ENCODE assay signal across 29 cellular contexts in the genomic region with DNA sequence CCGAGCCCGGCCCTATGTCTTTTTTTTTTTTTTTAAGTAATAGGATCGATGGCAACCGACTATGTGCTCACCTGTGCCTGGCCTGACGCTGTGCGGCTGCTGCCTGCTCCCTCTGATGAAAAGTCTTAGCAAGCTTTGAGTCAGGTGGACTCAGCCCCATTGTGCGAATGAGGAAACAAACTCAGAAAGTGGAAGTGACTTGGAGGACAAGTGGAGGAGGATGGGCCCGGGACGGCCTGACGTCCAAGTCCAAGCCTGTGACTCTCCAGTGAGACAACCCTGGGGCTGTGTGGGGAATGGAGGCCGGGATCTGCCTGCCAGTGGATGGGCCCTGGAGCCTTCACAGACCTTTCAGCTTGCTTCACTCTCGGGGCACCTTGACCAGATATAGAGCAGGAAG. TPM values are rescaled to one million over a fixed set of nuclear protein-coding genes. Genes with fewer than 3 reads are reported as not detected.
DNase-seq lines count a peak whose midpoint lies in the region; ATAC-seq and TF ChIP-seq lines count a peak whose summit lies in the region.
"Had no signal": no experiment of that assay in that cellular context is flagged by ENCODE, and none has a peak within 500 bp of the region (broad histone marks: within the 10 kb centered on the region; RNA-seq: fewer than 3 reads in every experiment).

No MANE protein-coding gene starts in this region.

- H3K9me3 Mint-ChIP-seq in WTC11, result peaks cover 27% of the 10 kb centered on the region

- H3K79me2 ChIP-seq in osteoblast (ENCODE audit: insufficient read depth, low read length), result no peaks in the 10 kb centered on the region

- no peaks in the 10 kb centered on the region for H3K4me1 Mint-ChIP-seq in WTC11
- H3K4me1 Mint-ChIP-seq: activated CD4-positive, alpha-beta T cell treated with anti-CD3 and anti-CD28 coated beads, Interleukin-2, amount 10 ng/mL, durations not matched to agents 7 days and 5 days; activated CD8-positive, alpha-beta memory T cell treated with anti-CD3 and anti-CD28 coated beads, Interleukin-2, amount 10 ng/mL, durations not matched to agents 7 days and 5 days had no signal

- CTCF ChIA-PET in WTC11 (lab: Charles Lee) (no interaction called here), RWPE1 (lab: Yijun Ruan, JAX) (interaction anchor here (0.6 to 0.7 kb wide), 2 partner anchors 39 to 188 kb away, joined by 3 to 6 read pairs; no protein-coding TSS in a partner anchor)

- no peak overlapping the region for H3K27ac Mint-ChIP-seq in WTC11
- H3K27ac Mint-ChIP-seq: activated CD4-positive, alpha-beta T cell treated with anti-CD3 and anti-CD28 coated beads, Interleukin-2, amount 10 ng/mL, durations not matched to agents 7 days and 5 days; activated CD8-positive, alpha-beta memory T cell treated with anti-CD3 and anti-CD28 coated beads, Interleukin-2, amount 10 ng/mL, durations not matched to agents 7 days and 5 days had no signal

- H3K27ac ChIP-seq in osteoblast (ENCODE audit: low read depth, low read length), result no peak overlapping the region
- no peak overlapping the region for H3K27ac ChIP-seq in RWPE1
- H3K27ac ChIP-seq: left lung, stomach, thyroid gland had no signal

- no peak for ATAC-seq in WTC11
- ATAC-seq: activated CD8-positive, alpha-beta memory T cell treated with anti-CD3 and anti-CD28 coated beads, Interleukin-2, amount 10 ng/mL, durations not matched to agents 7 days and 5 days; left lung had no signal

- no peak overlapping the region for H3K4me2 ChIP-seq in osteoblast (ENCODE audit: insufficient read depth, low read length)

- no peak overlapping the region for H3K4me3 Mint-ChIP-seq in WTC11
- H3K4me3 Mint-ChIP-seq: activated CD4-positive, alpha-beta T cell treated with anti-CD3 and anti-CD28 coated beads, Interleukin-2, amount 10 ng/mL, durations not matched to agents 7 days and 5 days; activated CD8-positive, alpha-beta memory T cell treated with anti-CD3 and anti-CD28 coated beads, Interleukin-2, amount 10 ng/mL, durations not matched to agents 7 days and 5 days; brain had no signal

- H2AFZ ChIP-seq in osteoblast (ENCODE audit: low read length), result no peak overlapping the region

- POLR2A ChIA-PET in WTC11 (lab: Charles Lee) (no interaction called here), RWPE1 (lab: Yijun Ruan, JAX; ENCODE audit: low non-redundant PET) (no interaction called here)

- DNase-seq in CD1c-positive myeloid dendritic cell (ENCODE audit: extremely low spot score), result peak; percentile 35
- DNase-seq in NOMO-1 treated with DMSO at 0.1 percent for 48 hours (lab: John Stamatoyannopoulos, UW; ENCODE audit: unreplicated experiment), result peak; percentile 75
- DNase-seq in WTC11 (ENCODE audit: low spot score), result peak; percentile 2
- DNase-seq in osteoblast (ENCODE audit: insufficient read length, low spot score, missing footprints), result peak; percentile 69
- DNase-seq in GF-D8 (lab: John Stamatoyannopoulos, UW), result no peak
- no peak for DNase-seq in RWPE1 (ENCODE audit: low spot score)
- DNase-seq in HT-29 (ENCODE audit: low spot score), result no peak
- DNase-seq in BE2C, result no peak
- DNase-seq: activated CD4-positive, alpha-beta T cell treated with anti-CD3 and anti-CD28 coated beads, Interleukin-2, amount 10 ng/mL, durations not matched to agents 7 days and 5 days; activated CD8-positive, alpha-beta memory T cell treated with anti-CD3 and anti-CD28 coated beads, Interleukin-2, amount 10 ng/mL, durations not matched to agents 7 days and 5 days; activated naive CD4-positive, alpha-beta T cell treated with Interleukin-2 at 50 U/mL for 16 hours; COR-L47; DMS53; HCEC 1CT; hippocampal formation; MG63; NCI-H1694 treated with DMSO at 0.1 percent for 48 hours; NCI-H2171 treated with DMSO at 0.1 percent for 48 hours; NCI-H524 treated with DMSO at 0.1 percent for 48 hours; NK-92 treated with Interleukin-12 subunit alpha and Interleukin-12 subunit beta, amount 100 ng/mL, for 24 hours; occipital lobe; RPMI8226; small intestine; stimulated activated CD4-positive, alpha-beta T cell treated with anti-CD3 and anti-CD28 coated beads, Interleukin-2, amount 100 ng/mL, for 24 hours; stomach; T-helper 2 cell; thyroid gland had no signal

- H3K4me1 ChIP-seq in osteoblast (ENCODE audit: insufficient read depth, low read length), result no peaks in the 10 kb centered on the region
- H3K4me1 ChIP-seq in BE2C, result no peaks in the 10 kb centered on the region
- H3K4me1 ChIP-seq: left lung, thyroid gland had no signal

- peaks cover 7% of the 10 kb centered on the region; the same call in 1 of the 2 replicates for H3K27me3 Mint-ChIP-seq in WTC11 (ENCODE audit: low read depth)
- H3K27me3 Mint-ChIP-seq: activated CD4-positive, alpha-beta T cell treated with anti-CD3 and anti-CD28 coated beads, Interleukin-2, amount 10 ng/mL, durations not matched to agents 7 days and 5 days; activated CD8-positive, alpha-beta memory T cell treated with anti-CD3 and anti-CD28 coated beads, Interleukin-2, amount 10 ng/mL, durations not matched to agents 7 days and 5 days; brain had no signal

- H4K20me1 ChIP-seq in osteoblast (ENCODE audit: insufficient read depth, low read length), result no peaks in the 10 kb centered on the region

- peaks cover 15% of the 10 kb centered on the region for H3K36me3 Mint-ChIP-seq in WTC11
- H3K36me3 Mint-ChIP-seq: activated CD8-positive, alpha-beta memory T cell treated with anti-CD3 and anti-CD28 coated beads, Interleukin-2, amount 10 ng/mL, durations not matched to agents 7 days and 5 days had no signal

- TF ChIP-seq CTCF in WTC11 (IDR thresholded peaks at IDR 0.05), result no peak
- no peak for TF ChIP-seq CTCF in osteoblast (IDR thresholded peaks at IDR 0.05; ENCODE audit: extremely low read depth, low read depth, low read length)
- no peak for TF ChIP-seq CTCF in RWPE1 (conservative IDR thresholded peaks at IDR 0.05; ENCODE audit: low read depth)
- no peak for TF ChIP-seq CTCF in BE2C (IDR thresholded peaks at IDR 0.05; ENCODE audit: low read depth, low read length)

- H3K36me3 ChIP-seq in osteoblast (ENCODE audit: insufficient read depth, low read length), result no peaks in the 10 kb centered on the region
- H3K36me3 ChIP-seq in BE2C, result no peaks in the 10 kb centered on the region
- H3K36me3 ChIP-seq: MG63, thyroid gland had no signal

- H3K4me3 ChIP-seq in osteoblast (ENCODE audit: insufficient read depth, low read length) (no peak overlapping the region), BE2C (ENCODE audit: low read depth, low read length) (no peak overlapping the region)
- H3K4me3 ChIP-seq: left lung, MG63, stomach, thyroid gland had no signal

- no peaks in the 10 kb centered on the region for H3K9me3 ChIP-seq in osteoblast (ENCODE audit: low read depth, low read length)
- no peaks in the 10 kb centered on the region; the same call in 1 of the 2 replicates for H3K9me3 ChIP-seq in BE2C
- H3K9me3 ChIP-seq: left lung, MG63, thyroid gland had no signal

- H3K27me3 ChIP-seq in osteoblast (ENCODE audit: insufficient read depth, low read length) (no peaks in the 10 kb centered on the region), BE2C (peaks cover 7% of the 10 kb centered on the region)
- H3K27me3 ChIP-seq: left lung, MG63, stomach, thyroid gland had no signal

TF ChIP-seq in WTC11, 78 proteins besides CTCF, POLR2A, EP300 and RAD21 (continues in another document):
- TF ChIP-seq SMAD3 (CRISPR knock-in tag; IDR thresholded peaks at IDR 0.05; ENCODE audit: borderline replicate concordance) (no peak), MYBL2 (CRISPR knock-in tag; IDR thresholded peaks at IDR 0.05) (no peak), GRHL2 (CRISPR knock-in tag; IDR thresholded peaks at IDR 0.05; ENCODE audit: insufficient replicate concordance, severe bottlenecking) (no peak), ZNF317 (CRISPR knock-in tag; IDR thresholded peaks at IDR 0.05; ENCODE audit: borderline replicate concordance, low read depth) (no peak), EMX1 (CRISPR knock-in tag; IDR thresholded peaks at IDR 0.05) (no peak), ZNF121 (CRISPR knock-in tag; IDR thresholded peaks at IDR 0.05) (no peak), ELF4 (CRISPR knock-in tag; IDR thresholded peaks at IDR 0.05; ENCODE audit: low read depth) (no peak)
- TF ChIP-seq, protein P1, sequence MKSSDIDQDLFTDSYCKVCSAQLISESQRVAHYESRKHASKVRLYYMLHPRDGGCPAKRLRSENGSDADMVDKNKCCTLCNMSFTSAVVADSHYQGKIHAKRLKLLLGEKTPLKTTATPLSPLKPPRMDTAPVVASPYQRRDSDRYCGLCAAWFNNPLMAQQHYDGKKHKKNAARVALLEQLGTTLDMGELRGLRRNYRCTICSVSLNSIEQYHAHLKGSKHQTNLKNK (CRISPR knock-in tag; IDR thresholded peaks at IDR 0.05), result no peak
- TF ChIP-seq, protein P2, sequence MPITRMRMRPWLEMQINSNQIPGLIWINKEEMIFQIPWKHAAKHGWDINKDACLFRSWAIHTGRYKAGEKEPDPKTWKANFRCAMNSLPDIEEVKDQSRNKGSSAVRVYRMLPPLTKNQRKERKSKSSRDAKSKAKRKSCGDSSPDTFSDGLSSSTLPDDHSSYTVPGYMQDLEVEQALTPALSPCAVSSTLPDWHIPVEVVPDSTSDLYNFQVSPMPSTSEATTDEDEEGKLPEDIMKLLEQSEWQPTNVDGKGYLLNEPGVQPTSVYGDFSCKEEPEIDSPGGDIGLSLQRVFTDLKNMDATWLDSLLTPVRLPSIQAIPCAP (CRISPR knock-in tag; IDR thresholded peaks at IDR 0.05), result no peak
- TF ChIP-seq, protein P3, sequence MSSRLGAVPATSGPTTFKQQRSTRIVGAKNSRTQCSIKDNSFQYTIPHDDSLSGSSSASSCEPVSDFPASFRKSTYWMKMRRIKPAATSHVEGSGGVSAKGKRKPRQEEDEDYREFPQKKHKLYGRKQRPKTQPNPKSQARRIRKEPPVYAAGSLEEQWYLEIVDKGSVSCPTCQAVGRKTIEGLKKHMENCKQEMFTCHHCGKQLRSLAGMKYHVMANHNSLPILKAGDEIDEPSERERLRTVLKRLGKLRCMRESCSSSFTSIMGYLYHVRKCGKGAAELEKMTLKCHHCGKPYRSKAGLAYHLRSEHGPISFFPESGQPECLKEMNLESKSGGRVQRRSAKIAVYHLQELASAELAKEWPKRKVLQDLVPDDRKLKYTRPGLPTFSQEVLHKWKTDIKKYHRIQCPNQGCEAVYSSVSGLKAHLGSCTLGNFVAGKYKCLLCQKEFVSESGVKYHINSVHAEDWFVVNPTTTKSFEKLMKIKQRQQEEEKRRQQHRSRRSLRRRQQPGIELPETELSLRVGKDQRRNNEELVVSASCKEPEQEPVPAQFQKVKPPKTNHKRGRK (CRISPR knock-in tag; IDR thresholded peaks at IDR 0.05; ENCODE audit: borderline replicate concordance), result no peak

RNA-seq across cellular contexts. Expression of a gene that starts 57.9 kb away (rescaled TPM):
- total RNA-seq in WTC11 (2021) (20.4 to 23.1 TPM (median 21.2 TPM) in 3 replicates), osteoblast (7.6 and 10.0 TPM in 2 replicates)
- total RNA-seq in HT-29 (2014; rRNA removed; shearing (Covaris generic)), result 7.6 and 14.1 TPM in 2 replicates
- 22.0 TPM for polyA plus RNA-seq in BE2C (2012; ENCODE audit: insufficient read depth, insufficient read length, low read depth)

RNA-seq across cellular contexts. Expression of a gene that starts 58.1 kb away (rescaled TPM):
- 2.9 to 5.9 TPM (median 4.8 TPM) in 3 replicates for total RNA-seq in WTC11 (2021)
- 0.36 and 0.88 TPM in 2 replicates for total RNA-seq in osteoblast
- total RNA-seq in HT-29 (2014; rRNA removed; shearing (Covaris generic)), result 1.5 and 3.7 TPM in 2 replicates
- polyA plus RNA-seq in BE2C (2012; ENCODE audit: insufficient read depth, insufficient read length, low read depth), result not detected

Comparison
In these comparisons a context has a peak if more than half of its experiments do, and no peak if none do; other contexts are left out.
1. DNase-seq: peak in CD1c-positive myeloid dendritic cell (single experiment), NOMO-1 treated with DMSO at 0.1 percent for 48 hours (single experiment), WTC11 (single experiment) and osteoblast (single experiment); none in GF-D8 (single experiment), RWPE1 (single experiment), HT-29 (single experiment) and BE2C (single experiment).